ENCODE assay signal across 26 cellular contexts in the genomic region with DNA sequence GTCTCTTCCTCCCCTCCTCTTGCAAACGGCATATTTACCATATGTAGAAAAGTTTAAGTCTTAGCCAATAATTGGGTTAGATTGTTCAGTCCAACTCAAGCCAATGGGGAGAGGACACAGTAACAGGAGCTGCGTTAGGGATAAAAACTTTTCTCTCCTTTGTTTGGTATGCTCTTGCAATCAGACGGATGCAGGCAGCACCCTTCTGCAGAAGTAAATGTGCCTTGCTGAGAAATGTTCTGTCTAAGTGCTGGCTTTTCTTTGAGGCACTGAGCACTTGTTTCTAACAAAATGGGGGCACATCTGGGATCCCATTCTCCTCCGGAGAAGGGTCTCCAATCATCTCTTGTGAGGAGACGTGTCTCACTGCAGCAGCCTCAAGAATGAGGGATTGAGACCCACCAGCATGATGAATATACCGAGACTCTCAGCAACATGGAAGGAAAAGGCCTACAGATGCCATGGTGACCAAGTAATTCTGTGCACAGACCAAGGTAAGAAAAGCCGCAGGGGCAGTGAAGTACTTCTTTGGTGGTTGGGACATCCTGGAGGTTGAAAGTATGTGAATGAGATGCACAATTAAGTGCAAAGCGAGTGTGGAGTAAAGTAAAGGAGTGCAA. TPM values are rescaled to one million over a fixed set of nuclear protein-coding genes. Genes with fewer than 3 reads are reported as not detected.
DNase-seq lines count a peak whose midpoint lies in the region; TF ChIP-seq lines count a peak whose summit lies in the region.
"Had no signal": no experiment of that assay in that cellular context is flagged by ENCODE, and none has a peak within 500 bp of the region (broad histone marks: within the 10 kb centered on the region; RNA-seq: fewer than 3 reads in every experiment).

No MANE protein-coding gene starts in this region.

- H4K20me1 ChIP-seq in Loucy (ENCODE audit: insufficient read depth, low read length, poor library complexity, severe bottlenecking), result no peaks in the 10 kb centered on the region
- peaks cover 11% of the 10 kb centered on the region for H4K20me1 ChIP-seq in smooth muscle cell (ENCODE audit: low read depth)

- H3K36me3 Mint-ChIP-seq in MCF 10A (ENCODE audit: insufficient read depth, unreplicated experiment) (peaks cover 27% of the 10 kb centered on the region), nephron progenitor cell (ENCODE audit: low read depth) (peaks cover 23% of the 10 kb centered on the region)

- H3K27ac ChIP-seq in breast epithelium (no peak overlapping the region), smooth muscle cell (ENCODE audit: low read depth) (peak overlapping the region; percentile 80)
- H3K27ac ChIP-seq: ascending aorta, lower lobe of right lung, spleen, tibial artery had no signal

- H3K4me2 ChIP-seq in Loucy (ENCODE audit: low read depth, low read length, poor library complexity, severe bottlenecking) (no peak overlapping the region), smooth muscle cell (peak overlapping the region; percentile 70)

- H3K4me3 Mint-ChIP-seq in MCF 10A (ENCODE audit: unreplicated experiment) (no peak overlapping the region), nephron progenitor cell (no peak overlapping the region)
- H3K4me3 Mint-ChIP-seq: CD4-positive, alpha-beta T cell; effector memory CD8-positive, alpha-beta T cell; HFFc6; stimulated activated naive CD8-positive, alpha-beta T cell treated with anti-CD3 and anti-CD28 coated beads, Interleukin-15, Interleukin-2, amounts not matched to agents 100 ng/mL and 50 ng/mL, for 24 hours had no signal

- H3K4me1 Mint-ChIP-seq in MCF 10A (ENCODE audit: insufficient read depth, unreplicated experiment) (peaks cover 5% of the 10 kb centered on the region), nephron progenitor cell (peaks cover 11% of the 10 kb centered on the region)

- BruUV-seq in MCF 10A (replicated peaks; lab: Mats Ljungman, UMichigan), result no TSS peak

- H3K4me3 ChIP-seq in breast epithelium (no peak overlapping the region), Loucy (ENCODE audit: low read length, poor library complexity, severe bottlenecking) (peak overlapping the region; percentile 26), choroid plexus epithelial cell (ENCODE audit: low read depth, low read length) (no peak overlapping the region), smooth muscle cell (peak overlapping the region; percentile 46)
- H3K4me3 ChIP-seq: ascending aorta, lower lobe of right lung, spleen, tibial artery had no signal

- H3K9me2 ChIP-seq in Loucy (replicated peaks; ENCODE audit: low read depth, low read length), result no peaks in the 10 kb centered on the region

- POLR2A ChIA-PET in MCF 10A (lab: Yijun Ruan, JAX), result no interaction called here

- H3K27ac Mint-ChIP-seq in MCF 10A (ENCODE audit: low read depth, unreplicated experiment) (peak overlapping the region; percentile 24), nephron progenitor cell (no peak overlapping the region)
- H3K27ac Mint-ChIP-seq: CD4-positive, alpha-beta T cell; effector memory CD8-positive, alpha-beta T cell; HFFc6; stimulated activated naive CD8-positive, alpha-beta T cell treated with anti-CD3 and anti-CD28 coated beads, Interleukin-15, Interleukin-2, amounts not matched to agents 100 ng/mL and 50 ng/mL, for 24 hours had no signal

- H3K9me3 Mint-ChIP-seq in MCF 10A (ENCODE audit: unreplicated experiment) (peaks cover 51% of the 10 kb centered on the region), nephron progenitor cell (peaks cover 49% of the 10 kb centered on the region)

- H3K27me3 Mint-ChIP-seq in MCF 10A (ENCODE audit: insufficient read depth, unreplicated experiment), result no peaks in the 10 kb centered on the region
- peaks cover 7% of the 10 kb centered on the region for H3K27me3 Mint-ChIP-seq in nephron progenitor cell (ENCODE audit: low read depth, poor library complexity)
- H3K27me3 Mint-ChIP-seq: CD4-positive, alpha-beta T cell; effector memory CD8-positive, alpha-beta T cell; stimulated activated naive CD8-positive, alpha-beta T cell treated with anti-CD3 and anti-CD28 coated beads, Interleukin-15, Interleukin-2, amounts not matched to agents 100 ng/mL and 50 ng/mL, for 24 hours had no signal

- no peak for TF ChIP-seq POLR2A in breast epithelium (IDR thresholded peaks at IDR 0.05)

- H3K9me3 ChIP-seq in breast epithelium (peaks cover 17 to 24% of the 10 kb centered on the region in 2 donors), Loucy (ENCODE audit: insufficient read depth, low read depth, low read length) (peaks cover 12% of the 10 kb centered on the region; the same call in 1 of the 2 replicates), smooth muscle cell (replicated peaks; ENCODE audit: low read depth) (no peaks in the 10 kb centered on the region)

- TF ChIP-seq CTCF in MCF 10A (IDR thresholded peaks at IDR 0.05; ENCODE audit: unreplicated experiment) (no peak), breast epithelium (IDR thresholded peaks at IDR 0.05) (no peak), Loucy (conservative IDR thresholded peaks at IDR 0.05; ENCODE audit: low read length) (no peak), choroid plexus epithelial cell (conservative IDR thresholded peaks at IDR 0.05; ENCODE audit: low read depth, low read length) (no peak), smooth muscle cell (IDR thresholded peaks at IDR 0.05; ENCODE audit: borderline replicate concordance, insufficient read depth, poor library complexity, severe bottlenecking) (no peak), nephron progenitor cell (IDR thresholded peaks at IDR 0.05) (no peak)

- intact Hi-C loops in MCF 10A (cut with micrococcal nuclease), result no loop called here
- intact Hi-C loops in breast epithelium (cut with DNase I; ENCODE audit: low total_unique reads), result no loop called here

- H3K4me1 ChIP-seq in breast epithelium (no peaks in the 10 kb centered on the region), Loucy (ENCODE audit: insufficient read depth, low read length, poor library complexity, severe bottlenecking) (no peaks in the 10 kb centered on the region), smooth muscle cell (ENCODE audit: low read depth) (peaks cover 50% of the 10 kb centered on the region)
- H3K4me1 ChIP-seq: ascending aorta, lower lobe of right lung, spleen, tibial artery had no signal

- 74% methylated on average over 8 of the region's 8 CpGs for WGBS in smooth muscle cell (ENCODE audit: low lambda C conversion rate)

- H2AFZ ChIP-seq in Loucy (ENCODE audit: low read length) (no peak overlapping the region), smooth muscle cell (ENCODE audit: low read depth) (no peak overlapping the region)

- CTCF ChIA-PET in MCF 10A (lab: Yijun Ruan, JAX), result interaction anchor here (1.3 kb wide), 1 partner anchor 9 kb away, joined by 5 read pairs; no protein-coding TSS in a partner anchor

- no peaks in the 10 kb centered on the region for H3K27me3 ChIP-seq in breast epithelium
- H3K27me3 ChIP-seq in Loucy (ENCODE audit: insufficient read depth, low read length, poor library complexity, severe bottlenecking), result no peaks in the 10 kb centered on the region
- H3K27me3 ChIP-seq in smooth muscle cell (ENCODE audit: low read depth), result no peaks in the 10 kb centered on the region
- H3K27me3 ChIP-seq: ascending aorta, spleen, tibial artery had no signal

- H3F3A ChIP-seq in Loucy (ENCODE audit: low read depth) (no peaks in the 10 kb centered on the region), smooth muscle cell (ENCODE audit: low read depth) (peaks cover 7% of the 10 kb centered on the region)

- peak overlapping the region; percentile 58 for H3K9ac ChIP-seq in Loucy (ENCODE audit: low read depth, low read length, poor library complexity, severe bottlenecking)
- peak overlapping the region; percentile 58 for H3K9ac ChIP-seq in smooth muscle cell (ENCODE audit: low read depth)

- H3K36me3 ChIP-seq in breast epithelium (peaks cover 6% of the 10 kb centered on the region), Loucy (ENCODE audit: insufficient read depth, low read length) (no peaks in the 10 kb centered on the region), smooth muscle cell (ENCODE audit: low read depth) (no peaks in the 10 kb centered on the region)

- H3K79me2 ChIP-seq in Loucy (ENCODE audit: insufficient read depth, low read length) (peaks cover 19% of the 10 kb centered on the region; the same call in 1 of the 2 replicates), smooth muscle cell (ENCODE audit: low read depth) (peaks cover 5% of the 10 kb centered on the region)

- DNase-seq in MCF 10A (ENCODE audit: unreplicated experiment) (no peak), breast epithelium (ENCODE audit: low spot score in 2 of 2) (no peak), choroid plexus epithelial cell (ENCODE audit: low read depth) (peak; percentile 19), smooth muscle cell (lab: John Stamatoyannopoulos, UW; ENCODE audit: unreplicated experiment) (no peak), occipital lobe (lab: John Stamatoyannopoulos, UW) (no peak), NCI-H2081 treated with DMSO at 0.1 percent for 48 hours (lab: John Stamatoyannopoulos, UW) (no peak), nephron progenitor cell (no peak)
- DNase-seq: activated naive CD4-positive, alpha-beta T cell treated with Interleukin-2 at 50 U/mL for 16 hours; activated T-cell treated with anti-CD3 and anti-CD28 coated beads, Interleukin-2, amount 50 U/mL, for 48 hours; CD4-positive, alpha-beta T cell; DMS 273 treated with DMSO at 0.1 percent for 48 hours; effector memory CD8-positive, alpha-beta T cell; HFFc6; kidney; lower lobe of right lung; NCI-H1048; NCI-H1930; NCI-H446 treated with DMSO at 0.1 percent for 48 hours; NK-92 treated with Interleukin-12 subunit alpha and Interleukin-12 subunit beta, amount 100 ng/mL, for 24 hours; spleen; stimulated activated CD4-positive, alpha-beta T cell treated with anti-CD3 and anti-CD28 coated beads, Interleukin-4, amount 100 ng/mL, for 1 hour; T-helper 9 cell; tibial artery had no signal

RNA-seq across cellular contexts. Expression of gene GNG4, which starts 20.7 kb away (rescaled TPM):
- total RNA-seq in MCF 10A (2022) (3.0 and 3.3 TPM in 2 replicates), breast epithelium (1 to 10 TPM in 1 of 3 donors, under 1 TPM in 1, not detected in 1; 0.15 to 2.9 TPM), smooth muscle cell (0.58 and 3.1 TPM in 2 replicates), occipital lobe (31.5 TPM)
- polyA plus RNA-seq in smooth muscle cell, result 2.6 and 2.7 TPM in 2 replicates
- total RNA-seq: ascending aorta; CD4-positive, alpha-beta T cell; kidney; lower lobe of right lung had no signal

Comparison
In these comparisons a context has a peak if more than half of its experiments do, and no peak if none do; other contexts are left out.
1. H3K4me3 ChIP-seq: peak in Loucy (single experiment) and smooth muscle cell (single experiment); none in breast epithelium (0 of 3) and choroid plexus epithelial cell (single experiment).